8 cellular contexts compared by ENCODE assay signal in genomic region chr6:158168054-158168303, GRCh38. TPM values are rescaled to one million over a fixed set of nuclear protein-coding genes. Genes with fewer than 3 reads are reported as not detected.
DNase-seq lines count a peak whose midpoint lies in the region; ATAC-seq and TF ChIP-seq lines count a peak whose summit lies in the region.

SERAC1 (minus strand) TSS chr6:158168262; CDS start chr6:158158363, 9,899 bp downstream.

- no peak for ATAC-seq in HG02973 (IDR thresholded peaks at IDR 0.05; ENCODE audit: unreplicated experiment)

- TF ChIP-seq EP300 in ovary (IDR thresholded peaks at IDR 0.05): no peak

- H3K36me3 ChIP-seq in ES-I3 (ENCODE audit: insufficient read depth, low read length) (no peaks in the 10 kb centered on the region), PC-9 (ENCODE audit: low read depth) (no peaks in the 10 kb centered on the region), ovary (no peaks in the 10 kb centered on the region)

- H3K27ac ChIP-seq in PC-9 (peak within 1 kb of the TSS; percentile 80), epithelial cell of prostate (peak within 1 kb of the TSS; percentile 91), ovary (peak within 1 kb of the TSS; percentile 84 to 94)

- H3K4me1 ChIP-seq in ES-I3 (ENCODE audit: insufficient read depth, low read length) (peaks cover 15% of the 10 kb centered on the region), PC-9 (replicated peaks; ENCODE audit: insufficient read depth) (peaks cover 26% of the 10 kb centered on the region), ovary (ENCODE audit: insufficient read depth) (peaks cover 5% of the 10 kb centered on the region)

- TF ChIP-seq POLR2A in ovary (IDR thresholded peaks at IDR 0.05): no peak

- TF ChIP-seq CTCF in PC-9 (conservative IDR thresholded peaks at IDR 0.05) (no peak), ovary (IDR thresholded peaks at IDR 0.05) (no peak)

- H3K9ac ChIP-seq in ES-I3 (ENCODE audit: low read depth, low read length): peak within 1 kb of the TSS; percentile 98

- no peaks in the 10 kb centered on the region for H3K27me3 ChIP-seq in PC-9 (ENCODE audit: insufficient read depth, low read depth)
- no peaks in the 10 kb centered on the region for H3K27me3 ChIP-seq in ovary

- no peaks in the 10 kb centered on the region for H3K9me2 ChIP-seq in PC-9 (ENCODE audit: insufficient read depth)

- H2AFZ ChIP-seq in PC-9: peak within 1 kb of the TSS; percentile 84

- H3K79me2 ChIP-seq in PC-9 (ENCODE audit: low read depth): peaks cover 12% of the 10 kb centered on the region; the same call in 1 of the 2 replicates

- DNase-seq in PC-9 (no peak), epithelial cell of prostate (ENCODE audit: low read depth, low spot score) (no peak), ovary (no peak), DMS153 (lab: John Stamatoyannopoulos, UW) (no peak), NCI-H2227 (lab: John Stamatoyannopoulos, UW; ENCODE audit: unreplicated experiment) (no peak), GM19238 (ENCODE audit: insufficient read length, low spot score) (no peak)

- H3F3A ChIP-seq in PC-9 (ENCODE audit: insufficient read depth, low read depth): peaks cover 26% of the 10 kb centered on the region; the same call in 1 of the 2 replicates

- CTCF ChIA-PET in PC-9 (lab: Charles Lee): no interaction called here

- H3K9me3 ChIP-seq in ES-I3 (ENCODE audit: control insufficient read depth, insufficient read depth, low read length): no peaks in the 10 kb centered on the region
- H3K9me3 ChIP-seq in PC-9 (ENCODE audit: insufficient read depth, low read depth): no peaks in the 10 kb centered on the region
- no peaks in the 10 kb centered on the region for H3K9me3 ChIP-seq in ovary

- no peaks in the 10 kb centered on the region for H4K20me1 ChIP-seq in PC-9 (ENCODE audit: insufficient read depth)

- WGBS in ovary, 3 donors: 0 to 1% (median 0%) methylated on average over 9 to 29 of the region's 29 CpGs

- intact Hi-C loops in PC-9 (cut with micrococcal nuclease; ENCODE audit: unreplicated experiment): no loop called here
- intact Hi-C loops in ovary (cut with DNase I): no loop called here

- peak within 1 kb of the TSS; percentile 75 for H3K4me2 ChIP-seq in PC-9

- BruUV-seq in PC-9 (replicated peaks; lab: Mats Ljungman, UMichigan): no TSS peak

- H3K4me3 ChIP-seq in PC-9: peak within 1 kb of the TSS; percentile 68
- peak within 1 kb of the TSS; percentile 69 for H3K4me3 ChIP-seq in ovary

- POLR2A ChIA-PET in PC-9 (lab: Charles Lee; ENCODE audit: unreplicated experiment): no interaction called here

RNA-seq across cellular contexts. Expression of gene SERAC1, which starts in this region (rescaled TPM):
- 4.1 and 4.9 TPM in 2 replicates for total RNA-seq in PC-9 (2021)
- total RNA-seq in ovary: 10 to 100 TPM in 1 of 7 donors, 1 to 10 TPM in 6; 3.9 to 11.9 (median 6.3) TPM
- 1 to 10 TPM; 3.7 to 9.0 TPM for polyA plus RNA-seq in ovary
